ENCODE assay signal across 7 cellular contexts in genomic region chr9:18490591-18491370, GRCh38. TPM values are rescaled to one million over a fixed set of nuclear protein-coding genes. Genes with fewer than 3 reads are reported as not detected.
DNase-seq lines count a peak whose midpoint lies in the region; ATAC-seq and TF ChIP-seq lines count a peak whose summit lies in the region.

No MANE protein-coding gene starts in this region.

- H3K9ac ChIP-seq in Karpas-422 (ENCODE audit: low read length): no peak overlapping the region

- TF ChIP-seq POLR2A in body of pancreas (IDR thresholded peaks at IDR 0.05) (no peak), tibial nerve (IDR thresholded peaks at IDR 0.05) (no peak)

- no peaks in the 10 kb centered on the region for H3K79me2 ChIP-seq in Karpas-422 (ENCODE audit: low read length)

- no peak overlapping the region for H3K27ac ChIP-seq in Karpas-422 (ENCODE audit: low read length)
- H3K27ac ChIP-seq in body of pancreas: no peak overlapping the region
- H3K27ac ChIP-seq in tibial nerve: peak overlapping the region; percentile 1 to 91 (median 58)

- H4K20me1 ChIP-seq in Karpas-422 (ENCODE audit: insufficient read depth, low read depth, low read length): no peaks in the 10 kb centered on the region

- H3K4me1 ChIP-seq in Karpas-422 (ENCODE audit: low read length): peaks cover 3% of the 10 kb centered on the region; the same call in 1 of the 2 replicates
- H3K4me1 ChIP-seq in body of pancreas: no peaks in the 10 kb centered on the region
- peaks cover 0 to 38% (median 10%) of the 10 kb centered on the region in 4 donors for H3K4me1 ChIP-seq in tibial nerve

- DNase-seq in Karpas-422: no peak
- peak in 2 of 4 donors; percentile 8 to 26 for DNase-seq in body of pancreas
- DNase-seq in kidney tubule cell (ENCODE audit: low spot score): peak; percentile 99
- DNase-seq in tibial nerve (ENCODE audit: low spot score in 2 of 2): peak in 1 of 2 donors; percentile 22
- DNase-seq in Kasumi-1 (lab: John Stamatoyannopoulos, UW): no peak
- DNase-seq in OCI-M2 (lab: John Stamatoyannopoulos, UW; ENCODE audit: unreplicated experiment): no peak

- H3K36me3 ChIP-seq in Karpas-422 (ENCODE audit: insufficient read depth, low read length): no peaks in the 10 kb centered on the region
- H3K36me3 ChIP-seq in body of pancreas (replicated peaks in 1 of 2; ENCODE audit: insufficient read depth in 1 of 2, low read depth in 2 of 2): no peaks in the 10 kb centered on the region
- no peaks in the 10 kb centered on the region for H3K36me3 ChIP-seq in tibial nerve

- peak in 1 of 2 donors; percentile 53 for TF ChIP-seq EP300 in tibial nerve (IDR thresholded peaks at IDR 0.05)

- 42 to 52% methylated on average over 8 of the region's 8 CpGs for WGBS in body of pancreas, 2 donors
- 28 to 42% methylated on average over 8 of the region's 8 CpGs for WGBS in tibial nerve, 2 donors

- H3K9me3 ChIP-seq in Karpas-422 (ENCODE audit: low read length): no peaks in the 10 kb centered on the region
- H3K9me3 ChIP-seq in body of pancreas: no peaks in the 10 kb centered on the region
- H3K9me3 ChIP-seq in tibial nerve: no peaks in the 10 kb centered on the region

- H3K4me3 ChIP-seq in Karpas-422 (ENCODE audit: low read length) (no peak overlapping the region), body of pancreas (no peak overlapping the region), tibial nerve (peak overlapping the region in 3 of 4 donors; percentile 1 to 13 (median 11))

- H2AFZ ChIP-seq in Karpas-422 (ENCODE audit: low read length): peak overlapping the region; percentile 26; the same call in 1 of the 2 replicates

- ATAC-seq in body of pancreas (peak; percentile 24), GM21723 (IDR thresholded peaks at IDR 0.05; ENCODE audit: unreplicated experiment) (no peak)

- intact Hi-C loops in body of pancreas (cut with DNase I): no loop called here

- H3K4me2 ChIP-seq in Karpas-422 (ENCODE audit: low read depth, low read length, poor library complexity, severe bottlenecking): no peak overlapping the region

- H3K27me3 ChIP-seq in Karpas-422 (ENCODE audit: low read length) (no peaks in the 10 kb centered on the region), body of pancreas (no peaks in the 10 kb centered on the region), tibial nerve (no peaks in the 10 kb centered on the region)

- no peaks in the 10 kb centered on the region for H3K9me2 ChIP-seq in Karpas-422 (replicated peaks; ENCODE audit: insufficient read depth, low read length)

- TF ChIP-seq CTCF in body of pancreas (IDR thresholded peaks at IDR 0.05): no peak
- no peak for TF ChIP-seq CTCF in tibial nerve (IDR thresholded peaks at IDR 0.05)

RNA-seq across cellular contexts. Expression of gene ADAMTSL1, which starts 16.8 kb away (rescaled TPM):
- total RNA-seq in Karpas-422 (2014; rRNA removed; shearing (Covaris generic); ENCODE audit: low replicate concordance): 8.2 and 12.8 TPM in 2 replicates
- total RNA-seq in body of pancreas (under 1 TPM; 0.52 to 0.99 TPM), tibial nerve (10 to 100 TPM; 11.9 to 27.1 (median 21.3) TPM)

Comparison
In these comparisons a context has a peak if more than half of its experiments do, and no peak if none do; other contexts are left out.
1. H3K27ac ChIP-seq: peak in tibial nerve (4 of 4); none in Karpas-422 (single experiment) and body of pancreas (0 of 4).
2. H3K4me3 ChIP-seq: peak in tibial nerve (3 of 4); none in Karpas-422 (single experiment) and body of pancreas (0 of 2).